Comparison of ENCODE assay signal across 17 cellular contexts in the genomic region with DNA sequence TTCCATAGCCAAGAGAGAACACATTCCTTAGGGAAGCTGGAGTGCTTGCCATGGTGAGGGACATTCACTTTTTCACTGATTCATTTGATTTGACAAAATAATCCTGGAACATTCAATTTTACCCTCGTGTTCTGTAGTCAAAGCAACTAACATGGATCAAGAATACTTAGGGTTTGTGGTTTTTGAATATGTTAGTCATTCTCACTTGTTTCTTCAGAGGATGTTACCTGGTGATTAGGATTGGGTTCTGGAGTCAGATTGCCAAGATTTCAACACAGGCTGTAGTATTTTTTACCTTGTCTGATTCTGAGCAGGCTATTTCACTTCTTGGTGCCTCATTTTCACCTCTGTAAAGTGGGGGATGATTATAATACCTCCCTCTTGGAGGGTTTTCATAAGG.
DNase-seq lines count a peak whose midpoint lies in the region; ATAC-seq and TF ChIP-seq lines count a peak whose summit lies in the region.
"Had no signal": no experiment of that assay in that cellular context is flagged by ENCODE, and none has a peak within 500 bp of the region (broad histone marks: within the 10 kb centered on the region; RNA-seq: fewer than 3 reads in every experiment).

No MANE protein-coding gene starts in this region.

- TF ChIP-seq CTCF in epithelial cell of esophagus (IDR thresholded peaks at IDR 0.05; ENCODE audit: insufficient read depth, low read depth, low read length, missing control alignments), result no peak

- ATAC-seq in left colon, result no peak
- ATAC-seq: HCT116 had no signal

- DNase-seq in LHCN-M2 (ENCODE audit: low read depth) (peak; percentile 48), astrocyte of the hippocampus (ENCODE audit: low read depth, low spot score) (peak; percentile 32), epithelial cell of esophagus (ENCODE audit: low read depth) (peak; percentile 28), renal cortical epithelial cell (ENCODE audit: low read depth) (peak; percentile 18), left colon (no peak), DMS79 treated with DMSO at 0.1 percent for 48 hours (lab: John Stamatoyannopoulos, UW) (no peak), RKO (ENCODE audit: low spot score) (no peak)
- DNase-seq in activated effector memory CD4-positive, alpha-beta T cell treated with Interleukin-2 at 50 U/mL for 16 hours, result no peak
- DNase-seq: DND-41; GDM1; GOT3; NCI-H1105 treated with DMSO at 0.1 percent for 48 hours; NCI-H1694; NCI-H2081 treated with DMSO at 0.1 percent for 48 hours; NCI-H748 treated with DMSO at 0.1 percent for 48 hours; NK-92 treated with Interleukin-12 subunit alpha and Interleukin-12 subunit beta, amount 100 ng/mL, for 24 hours had no signal

- intact Hi-C loops in left colon (cut with DNase I, micrococcal nuclease), result no loop called here

- no peak overlapping the region for H3K4me3 ChIP-seq in epithelial cell of esophagus (ENCODE audit: low read length)

Comparison
In these comparisons a context has a peak if more than half of its experiments do, and no peak if none do; other contexts are left out.
1. DNase-seq: peak in LHCN-M2 (single experiment), astrocyte of the hippocampus (single experiment), epithelial cell of esophagus (single experiment) and renal cortical epithelial cell (single experiment); none in left colon (0 of 2), DMS79 treated with DMSO at 0.1 percent for 48 hours (single experiment), RKO (single experiment) and activated effector memory CD4-positive, alpha-beta T cell treated with Interleukin-2 at 50 U/mL for 16 hours (single experiment).